ENCODE assay signal across 17 cellular contexts in the genomic region with DNA sequence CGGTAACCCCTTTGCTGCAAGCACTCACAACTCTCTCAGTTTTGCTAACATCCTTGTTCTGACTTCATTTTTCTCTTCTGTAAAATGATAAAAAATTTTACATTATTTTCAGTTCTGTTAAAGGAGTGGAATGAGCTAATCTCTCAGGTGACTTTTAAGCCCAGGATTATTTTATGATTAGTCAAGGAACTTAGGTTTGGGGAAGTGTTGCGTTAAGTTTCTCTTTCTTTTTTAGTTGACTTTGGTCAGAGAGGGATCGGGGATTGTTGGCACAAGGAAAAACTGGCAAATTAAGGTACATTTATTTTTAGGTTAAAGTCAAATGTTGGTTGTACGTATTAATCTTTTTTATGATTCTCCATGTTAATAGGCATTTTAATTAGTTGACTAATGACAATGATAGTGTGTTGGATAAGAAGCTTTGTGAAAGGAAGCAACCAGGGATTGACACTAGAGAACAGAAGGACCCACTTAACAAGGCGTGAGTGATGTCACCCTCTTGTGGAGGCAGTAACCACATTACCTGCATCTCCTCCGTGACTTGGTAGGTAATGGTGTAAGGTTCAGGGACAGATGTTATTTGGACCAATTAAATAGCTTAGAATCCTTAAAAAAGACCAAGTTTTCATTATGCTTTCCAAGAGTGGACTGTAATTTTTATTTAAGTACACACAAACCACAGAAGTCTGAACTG. TPM values are rescaled to one million over a fixed set of nuclear protein-coding genes. Genes with fewer than 3 reads are reported as not detected.
DNase-seq lines count a peak whose midpoint lies in the region; ATAC-seq and TF ChIP-seq lines count a peak whose summit lies in the region.
"Had no signal": no experiment of that assay in that cellular context is flagged by ENCODE, and none has a peak within 500 bp of the region (broad histone marks: within the 10 kb centered on the region; RNA-seq: fewer than 3 reads in every experiment).

No MANE protein-coding gene starts in this region.

- H3K9me3 Mint-ChIP-seq in stimulated activated naive B cell treated with anti-CD40 and anti-IgM and Interleukin-4, amounts not matched to agents 10 μg/mL and 1 μg/mL and 100 μg/mL, for 72 hours = no peaks in the 10 kb centered on the region
- H3K9me3 Mint-ChIP-seq: activated naive CD4-positive, alpha-beta T cell treated with anti-CD3 and anti-CD28 coated beads, Interleukin-2, amount 10 ng/mL, durations not matched to agents 7 days and 5 days; CD8-positive, alpha-beta T cell; naive thymus-derived CD4-positive, alpha-beta T cell had no signal

- H3K4me1 ChIP-seq in mammary epithelial cell (ENCODE audit: insufficient read depth, low read length) = no peaks in the 10 kb centered on the region
- H3K4me1 ChIP-seq in spleen = peaks cover 0 to 28% (median 10%) of the 10 kb centered on the region in 6 donors

- dilution Hi-C loops in mammary epithelial cell (cut with HindIII; ENCODE audit: low sequenced_read_pairs) = no loop called here

- H3K9ac ChIP-seq in SK-N-MC (ENCODE audit: insufficient read length) (no peak overlapping the region), mammary epithelial cell (ENCODE audit: insufficient read depth, low read length) (no peak overlapping the region)

- TF ChIP-seq POLR2A in spleen (IDR thresholded peaks at IDR 0.05) = no peak

- no TSS peak for BruUV-seq in mammary epithelial cell (replicated peaks; lab: Mats Ljungman, UMichigan)

- H3K4me3 Mint-ChIP-seq in stimulated activated naive B cell treated with anti-CD40 and anti-IgM and Interleukin-4, amounts not matched to agents 10 μg/mL and 1 μg/mL and 100 μg/mL, for 72 hours = peak overlapping the region; percentile 11 to 66
- H3K4me3 Mint-ChIP-seq: activated naive CD4-positive, alpha-beta T cell treated with anti-CD3 and anti-CD28 coated beads, Interleukin-2, amount 10 ng/mL, durations not matched to agents 7 days and 5 days; CD8-positive, alpha-beta T cell; naive thymus-derived CD4-positive, alpha-beta T cell had no signal

- DNase-seq in NCI-H748 (lab: John Stamatoyannopoulos, UW; ENCODE audit: unreplicated experiment) (peak; percentile 33), NCI-H748 treated with DMSO at 0.1 percent for 48 hours (lab: John Stamatoyannopoulos, UW) (no peak), NCI-H2171 (lab: John Stamatoyannopoulos, UW) (peak; percentile 11), SK-N-MC (ENCODE audit: low read depth, low spot score) (no peak), mammary epithelial cell (no peak), spleen (no peak)
- no peak for DNase-seq in stimulated activated naive B cell treated with anti-CD40 and anti-IgM and Interleukin-4, amounts not matched to agents 10 μg/mL and 1 μg/mL and 100 μg/mL, for 72 hours
- DNase-seq in activated CD4-positive, alpha-beta T cell treated with anti-CD3 and anti-CD28 coated beads for 1 hour = no peak
- DNase-seq: activated naive CD4-positive, alpha-beta T cell treated with anti-CD3 and anti-CD28 coated beads, Interleukin-2, amount 10 ng/mL, durations not matched to agents 7 days and 5 days; CD8-positive, alpha-beta T cell; naive thymus-derived CD4-positive, alpha-beta T cell; ovary; stimulated activated CD4-positive, alpha-beta T cell treated with anti-CD3 and anti-CD28 coated beads, Interleukin-2, amount 100 ng/mL, for 24 hours; upper lobe of right lung had no signal

- no peaks in the 10 kb centered on the region for H3K79me2 ChIP-seq in mammary epithelial cell (ENCODE audit: insufficient read depth, low read length)

- no peak overlapping the region for H3K4me3 ChIP-seq in SK-N-MC
- no peak overlapping the region for H3K4me3 ChIP-seq in mammary epithelial cell (replicated peaks in 1 of 3; ENCODE audit: insufficient read depth in 1 of 3, low read depth in 2 of 3, low read length in 3 of 3)
- no peak overlapping the region for H3K4me3 ChIP-seq in spleen
- H3K4me3 ChIP-seq: lung, ovary, upper lobe of right lung had no signal

- H3K27ac ChIP-seq in SK-N-MC (peak overlapping the region; percentile 78; the same call in 1 of the 2 replicates), mammary epithelial cell (ENCODE audit: insufficient read depth, low read depth, low read length) (no peak overlapping the region), spleen (no peak overlapping the region)
- H3K27ac ChIP-seq: ovary, upper lobe of right lung had no signal

- peak; percentile 57 to 61 for ATAC-seq in stimulated activated naive B cell treated with anti-CD40 and anti-IgM and Interleukin-4, amounts not matched to agents 10 μg/mL and 1 μg/mL and 100 μg/mL, for 72 hours (replicated peaks)
- ATAC-seq: CD8-positive, alpha-beta T cell; naive thymus-derived CD4-positive, alpha-beta T cell; Panc1; sciatic nerve; upper lobe of right lung had no signal

- CTCF ChIA-PET in mammary epithelial cell (lab: Charles Lee; ENCODE audit: low non-redundant PET) = no interaction called here

- H2AFZ ChIP-seq in mammary epithelial cell (ENCODE audit: low read depth, low read length) = no peak overlapping the region

- TF ChIP-seq CTCF in mammary epithelial cell (conservative IDR thresholded peaks at IDR 0.05 in 1 of 2, IDR thresholded peaks at IDR 0.05 in 1 of 2; ENCODE audit: extremely low read depth in 1 of 2, insufficient read depth in 1 of 2, low read depth in 1 of 2, low read length in 2 of 2) = no peak
- no peak for TF ChIP-seq CTCF in spleen (IDR thresholded peaks at IDR 0.05 in 8 of 11, conservative IDR thresholded peaks at IDR 0.05 in 3 of 11)

- in situ Hi-C loops in mammary epithelial cell (cut with MboI; ENCODE audit: low sequenced_read_pairs in 2 of 2) = loop anchor here in 1 of 2 donors (10.0 kb wide), 1 partner anchor 234 kb away; no protein-coding TSS in a partner anchor

- H3K27ac Mint-ChIP-seq in stimulated activated naive B cell treated with anti-CD40 and anti-IgM and Interleukin-4, amounts not matched to agents 10 μg/mL and 1 μg/mL and 100 μg/mL, for 72 hours = peak overlapping the region; percentile 90
- H3K27ac Mint-ChIP-seq: activated naive CD4-positive, alpha-beta T cell treated with anti-CD3 and anti-CD28 coated beads, Interleukin-2, amount 10 ng/mL, durations not matched to agents 7 days and 5 days; CD8-positive, alpha-beta T cell; naive thymus-derived CD4-positive, alpha-beta T cell had no signal

- no peaks in the 10 kb centered on the region for H3K27me3 ChIP-seq in mammary epithelial cell (ENCODE audit: insufficient read depth, low read length)
- no peaks in the 10 kb centered on the region for H3K27me3 ChIP-seq in spleen (replicated peaks in 1 of 7)
- H3K27me3 ChIP-seq: ovary, upper lobe of right lung had no signal

- intact Hi-C loops in mammary epithelial cell (cut with micrococcal nuclease) (no loop called here), spleen (cut with DNase I; ENCODE audit: low total_unique reads) (no loop called here)

- H3K4me2 ChIP-seq in mammary epithelial cell (ENCODE audit: insufficient read depth, low read depth, low read length) = no peak overlapping the region

- 89% methylated on average over 6 of the region's 6 CpGs for WGBS in mammary epithelial cell (ENCODE audit: low coverage, missing lambda C conversion rate)
- WGBS in spleen, 5 donors = 50 to 62% (median 55%) methylated on average over 6 of the region's 6 CpGs

- no peaks in the 10 kb centered on the region for H3K9me3 ChIP-seq in SK-N-MC (ENCODE audit: low read depth, low read length)
- H3K9me3 ChIP-seq in mammary epithelial cell (replicated peaks; ENCODE audit: insufficient read depth, low read length) = no peaks in the 10 kb centered on the region
- H3K9me3 ChIP-seq in spleen = no peaks in the 10 kb centered on the region
- H3K9me3 ChIP-seq: ovary, upper lobe of right lung had no signal

- no peaks in the 10 kb centered on the region for H4K20me1 ChIP-seq in mammary epithelial cell (ENCODE audit: insufficient read depth, low read length)

- peaks cover 53 to 82% of the 10 kb centered on the region in 2 donors for H3K36me3 Mint-ChIP-seq in stimulated activated naive B cell treated with anti-CD40 and anti-IgM and Interleukin-4, amounts not matched to agents 10 μg/mL and 1 μg/mL and 100 μg/mL, for 72 hours
- H3K36me3 Mint-ChIP-seq: activated naive CD4-positive, alpha-beta T cell treated with anti-CD3 and anti-CD28 coated beads, Interleukin-2, amount 10 ng/mL, durations not matched to agents 7 days and 5 days; CD8-positive, alpha-beta T cell; naive thymus-derived CD4-positive, alpha-beta T cell had no signal

- H3K27me3 Mint-ChIP-seq in stimulated activated naive B cell treated with anti-CD40 and anti-IgM and Interleukin-4, amounts not matched to agents 10 μg/mL and 1 μg/mL and 100 μg/mL, for 72 hours = no peaks in the 10 kb centered on the region

- no peaks in the 10 kb centered on the region for H3K36me3 ChIP-seq in SK-N-MC (ENCODE audit: insufficient read depth, low read length)
- H3K36me3 ChIP-seq in mammary epithelial cell (ENCODE audit: insufficient read depth, low read length) = no peaks in the 10 kb centered on the region
- no peaks in the 10 kb centered on the region for H3K36me3 ChIP-seq in spleen
- H3K36me3 ChIP-seq: ovary, upper lobe of right lung had no signal

- H3K4me1 Mint-ChIP-seq in stimulated activated naive B cell treated with anti-CD40 and anti-IgM and Interleukin-4, amounts not matched to agents 10 μg/mL and 1 μg/mL and 100 μg/mL, for 72 hours = peaks cover 63 to 72% of the 10 kb centered on the region in 2 donors
- H3K4me1 Mint-ChIP-seq: activated naive CD4-positive, alpha-beta T cell treated with anti-CD3 and anti-CD28 coated beads, Interleukin-2, amount 10 ng/mL, durations not matched to agents 7 days and 5 days had no signal

RNA-seq across cellular contexts. Expression of a gene that starts 31.6 kb away (rescaled TPM):
- total RNA-seq in mammary epithelial cell (1 to 10 TPM in 1 of 2 donors, under 1 TPM in 1; 0.83 to 4.4 TPM), spleen (10 to 100 TPM; 11.7 to 51.5 (median 15.0) TPM)
- polyA plus RNA-seq in mammary epithelial cell (1.9 TPM), spleen (10 to 100 TPM; 25.6 to 36.8 (median 32.6) TPM)
- polyA minus RNA-seq in mammary epithelial cell = 1.8 TPM

Comparison
In these comparisons a context has a peak if more than half of its experiments do, and no peak if none do; other contexts are left out.
1. DNase-seq: peak in NCI-H748 (single experiment) and NCI-H2171 (single experiment); none in NCI-H748 treated with DMSO at 0.1 percent for 48 hours (single experiment), SK-N-MC (single experiment), stimulated activated naive B cell treated with anti-CD40 and anti-IgM and Interleukin-4, amounts not matched to agents 10 μg/mL and 1 μg/mL and 100 μg/mL, for 72 hours (single experiment), mammary epithelial cell (single experiment), spleen (single experiment) and activated CD4-positive, alpha-beta T cell treated with anti-CD3 and anti-CD28 coated beads for 1 hour (single experiment).